In the genomic region with DNA sequence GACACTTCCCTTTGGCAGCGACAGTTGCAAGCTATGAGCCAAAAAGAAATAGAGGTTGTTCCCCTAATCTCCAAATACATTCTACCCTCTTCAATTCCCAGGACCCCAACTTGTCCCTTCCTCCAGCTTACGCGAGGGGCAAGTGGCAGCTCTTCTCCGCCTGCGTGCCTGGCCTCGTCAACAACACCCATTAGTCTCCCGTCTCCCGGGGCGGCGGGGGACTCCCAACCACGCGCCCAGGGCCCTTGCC, we compare ENCODE assay signal across 8 cellular contexts. TPM values are rescaled to one million over a fixed set of nuclear protein-coding genes. Genes with fewer than 3 reads are reported as not detected.
A peak's percentile ranks its signal among the peaks of the same experiment; 100 is the strongest.
DNase-seq lines count a peak whose midpoint lies in the region; ATAC-seq and TF ChIP-seq lines count a peak whose summit lies in the region.

No MANE protein-coding gene starts in this region.

- peaks cover 33% of the 10 kb centered on the region for H3K4me1 Mint-ChIP-seq in progenitor cell of endocrine pancreas (ENCODE audit: low read depth)

- H3K4me3 ChIP-seq in SJSA1, result peak overlapping the region; percentile 81
- peak overlapping the region; percentile 19 to 57 (median 46) for H3K4me3 ChIP-seq in fibroblast of lung (replicated peaks in 1 of 4; ENCODE audit: control extremely low read depth in 1 of 4, insufficient read depth in 1 of 4, low read depth in 3 of 4, low read length in 4 of 4)

- peak overlapping the region; percentile 97 for H3K27ac Mint-ChIP-seq in progenitor cell of endocrine pancreas

- in situ Hi-C loops in G401 (cut with HindIII; ENCODE audit: low sequenced_read_pairs), result no loop called here

- H3K4me2 ChIP-seq in fibroblast of lung (ENCODE audit: extremely low read depth, insufficient read depth, low read length), result peak overlapping the region; percentile 86

- peaks cover 36% of the 10 kb centered on the region for H3K79me2 ChIP-seq in fibroblast of lung (ENCODE audit: control insufficient read depth, insufficient read depth, low read length)

- peak overlapping the region; percentile 77 for H2AFZ ChIP-seq in fibroblast of lung (ENCODE audit: low read length)

- no peaks in the 10 kb centered on the region for H3K27me3 Mint-ChIP-seq in progenitor cell of endocrine pancreas

- H3K4me3 Mint-ChIP-seq in progenitor cell of endocrine pancreas (ENCODE audit: low read depth), result peak overlapping the region; percentile 76

- peak; percentile 39 for DNase-seq in G401 (ENCODE audit: low spot score)
- no peak for DNase-seq in SJSA1 (ENCODE audit: low read depth in 1 of 2, low spot score in 2 of 2)
- DNase-seq in fibroblast of lung (ENCODE audit: low read depth in 2 of 2), result peak in 1 of 2 donors; percentile 26
- no peak for DNase-seq in progenitor cell of endocrine pancreas (ENCODE audit: low spot score, unreplicated experiment)
- no peak for DNase-seq in stimulated activated CD8-positive, alpha-beta memory T cell treated with anti-CD3 and anti-CD28 coated beads, Interleukin-4, amount 100 ng/mL, for 48 hours
- DNase-seq in LoVo (ENCODE audit: low spot score), result no peak
- no peak for DNase-seq in NCI-H128 (lab: John Stamatoyannopoulos, UW; ENCODE audit: unreplicated experiment)

- no peaks in the 10 kb centered on the region for H3K9me3 Mint-ChIP-seq in progenitor cell of endocrine pancreas (ENCODE audit: low read depth)

- peak overlapping the region; percentile 73 for H3K9ac ChIP-seq in fibroblast of lung (ENCODE audit: insufficient read depth, low read length)

- ATAC-seq in GM19328 (IDR thresholded peaks at IDR 0.05; ENCODE audit: unreplicated experiment), result no peak

- H3K4me1 ChIP-seq in SJSA1 (replicated peaks), result peaks cover 41% of the 10 kb centered on the region
- peaks cover 16% of the 10 kb centered on the region for H3K4me1 ChIP-seq in fibroblast of lung (ENCODE audit: control insufficient read depth, extremely low read depth, insufficient read depth, low read length)

- no peak for TF ChIP-seq CTCF in fibroblast of lung (conservative IDR thresholded peaks at IDR 0.05 in 1 of 2, IDR thresholded peaks at IDR 0.05 in 1 of 2; ENCODE audit: low read depth in 1 of 2, low read length in 2 of 2)
- no peak for TF ChIP-seq CTCF in progenitor cell of endocrine pancreas (IDR thresholded peaks at IDR 0.05; ENCODE audit: unreplicated experiment)

- H3K9me3 ChIP-seq in SJSA1 (replicated peaks) (no peaks in the 10 kb centered on the region; the same call in 1 of the 2 replicates), fibroblast of lung (ENCODE audit: control insufficient read depth, insufficient read depth, low read depth, low read length) (no peaks in the 10 kb centered on the region)

- no peaks in the 10 kb centered on the region for H4K20me1 ChIP-seq in fibroblast of lung (ENCODE audit: control insufficient read depth, extremely low read depth, insufficient read depth, low read length)

- H3K27me3 ChIP-seq in SJSA1 (replicated peaks), result no peaks in the 10 kb centered on the region
- no peaks in the 10 kb centered on the region for H3K27me3 ChIP-seq in fibroblast of lung (ENCODE audit: control insufficient read depth, insufficient read depth, low read length)

- H3K36me3 ChIP-seq in SJSA1 (peaks cover 38% of the 10 kb centered on the region), fibroblast of lung (ENCODE audit: control insufficient read depth, insufficient read depth, low read length) (no peaks in the 10 kb centered on the region)

- H3K27ac ChIP-seq in SJSA1 (peak overlapping the region; percentile 97), fibroblast of lung (ENCODE audit: insufficient read depth, low read length) (peak overlapping the region; percentile 84)

- H3K36me3 Mint-ChIP-seq in progenitor cell of endocrine pancreas (ENCODE audit: insufficient read depth), result peaks cover 6% of the 10 kb centered on the region

RNA-seq across cellular contexts. Expression of gene UBE2E3, which starts 0.5 kb away (rescaled TPM):
- 77.7 and 119 TPM in 2 replicates for total RNA-seq in G401 (2014; rRNA removed; shearing (Covaris generic))
- 208 and 209 TPM in 2 replicates for total RNA-seq in SJSA1 (2014; rRNA removed; shearing (Covaris generic))
- total RNA-seq in fibroblast of lung (43.1 and 57.5 TPM in 2 replicates), progenitor cell of endocrine pancreas (142 and 146 TPM in 2 replicates)
- 138 TPM in 2 replicates for polyA plus RNA-seq in fibroblast of lung
- 96.8 and 128 TPM in 2 replicates for polyA plus RNA-seq in fibroblast of lung (2012)
- 27.4 and 56.4 TPM in 2 replicates for polyA minus RNA-seq in fibroblast of lung (ENCODE audit: low replicate concordance)
